Comparison of ENCODE assay signal across 27 cellular contexts in the genomic region with DNA sequence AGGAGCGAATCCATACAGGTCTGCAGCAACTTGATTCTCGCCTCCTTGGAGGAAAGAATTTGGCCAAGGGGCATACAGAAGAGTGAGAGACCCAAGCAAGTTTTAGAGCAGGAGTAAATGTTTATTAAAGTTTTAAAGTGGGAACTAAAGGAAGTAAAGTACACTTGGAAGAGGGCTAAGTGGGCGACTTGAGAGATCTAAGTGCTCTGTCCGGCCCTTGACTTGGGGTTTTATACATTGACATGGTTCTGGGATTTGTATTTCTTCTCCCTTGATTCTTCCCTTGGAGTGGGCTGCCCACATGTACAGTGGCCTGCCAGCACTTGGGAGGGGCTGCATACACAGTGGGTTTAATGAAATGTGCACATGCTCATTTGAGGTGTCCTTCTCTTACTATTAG.
"Had no signal": no experiment of that assay in that cellular context is flagged by ENCODE, and none has a peak within 500 bp of the region (broad histone marks: within the 10 kb centered on the region; RNA-seq: fewer than 3 reads in every experiment).

No MANE protein-coding gene starts in this region.

- H3K27ac Mint-ChIP-seq: effector memory CD8-positive, alpha-beta T cell; endodermal cell; immature natural killer cell; mesothelial cell of epicardium had no signal

- H3K27me3 ChIP-seq: colonic mucosa, foreskin keratinocyte, hepatocyte had no signal

- DNase-seq: colonic mucosa; cortex of kidney; effector CD8-positive, alpha-beta T cell; effector memory CD8-positive, alpha-beta T cell; endodermal cell; erythroblast; esophagus squamous epithelium; foreskin keratinocyte; heart left ventricle; hypothalamus; immature natural killer cell; islet precursor cell; kidney; kidney glomerular epithelial cell; left colon; left ventricle myocardium superior; mesenchymal stem cell; mucosa of descending colon; naive B cell; naive thymus-derived CD8-positive, alpha-beta T cell had no signal

- H3K4me3 Mint-ChIP-seq: dendritic cell treated with granulocyte-macrophage colony-stimulating factor and Interleukin-4, amounts not matched to agents 40 ng/mL and 50 ng/mL, for 4 days; effector memory CD8-positive, alpha-beta T cell; endodermal cell; immature natural killer cell; mesothelial cell of epicardium; naive B cell had no signal

- H3K4me1 ChIP-seq: colonic mucosa, foreskin keratinocyte, gastroesophageal sphincter, heart left ventricle had no signal

- H3K27me3 Mint-ChIP-seq: naive B cell had no signal

- H2AFZ ChIP-seq: hepatocyte had no signal

- H3K9me3 ChIP-seq: colonic mucosa, esophagus squamous epithelium, gastroesophageal sphincter, heart left ventricle, mucosa of descending colon had no signal

- H3K9me3 Mint-ChIP-seq: effector memory CD8-positive, alpha-beta T cell; immature natural killer cell; naive B cell; naive thymus-derived CD8-positive, alpha-beta T cell had no signal

- H3K36me3 ChIP-seq: colonic mucosa, esophagus squamous epithelium, gastroesophageal sphincter, heart left ventricle had no signal

- H3K4me3 ChIP-seq: colonic mucosa, esophagus squamous epithelium, gastroesophageal sphincter, heart left ventricle, hepatocyte, mucosa of descending colon had no signal

- H3K27ac ChIP-seq: colonic mucosa, epithelial cell of prostate, esophagus squamous epithelium, foreskin keratinocyte, gastroesophageal sphincter, heart left ventricle, hepatocyte had no signal

- H3K4me2 ChIP-seq: hepatocyte had no signal

- ATAC-seq: effector memory CD8-positive, alpha-beta T cell; esophagus mucosa; foreskin keratinocyte; gastroesophageal sphincter; heart left ventricle; left colon; left lobe of liver; left ventricle myocardium superior; mucosa of descending colon; naive thymus-derived CD8-positive, alpha-beta T cell had no signal

- H3K4me1 Mint-ChIP-seq: endodermal cell, mesothelial cell of epicardium had no signal

- H3K79me2 ChIP-seq: hepatocyte had no signal
